Comparison of ENCODE assay signal across 11 cellular contexts in the genomic region with DNA sequence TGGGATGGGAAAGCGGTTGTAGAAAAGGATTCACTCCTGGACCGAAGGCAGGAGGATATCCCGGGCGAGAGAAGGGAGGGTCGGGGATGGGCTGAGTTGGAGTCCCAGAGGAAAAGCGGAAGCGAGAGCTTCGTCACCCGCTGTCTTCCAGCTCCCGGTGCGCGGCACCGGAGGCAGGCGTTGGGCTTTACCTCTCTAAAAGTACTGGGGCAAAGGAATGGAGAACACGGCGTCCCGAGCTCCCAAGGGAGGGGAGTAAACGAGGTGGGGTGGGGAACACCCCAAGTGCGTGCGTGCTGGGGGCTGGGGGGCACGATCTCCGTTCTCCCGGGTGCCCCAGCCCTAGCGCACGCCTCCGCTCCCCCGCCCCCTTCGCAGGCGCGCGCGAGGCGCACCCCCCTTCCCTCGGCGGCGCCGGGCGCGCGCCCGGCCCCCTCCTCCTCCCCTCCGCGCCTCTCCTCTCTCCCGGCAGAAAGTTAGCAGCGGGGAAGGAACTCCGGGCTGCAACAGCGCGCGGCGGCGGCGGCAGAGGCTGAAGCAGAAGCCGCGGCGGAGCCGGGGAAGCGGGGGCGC. TPM values are rescaled to one million over a fixed set of nuclear protein-coding genes. Genes with fewer than 3 reads are reported as not detected.
DNase-seq lines count a peak whose midpoint lies in the region; ATAC-seq, FAIRE-seq and TF ChIP-seq lines count a peak whose summit lies in the region.
"Had no signal": no experiment of that assay in that cellular context is flagged by ENCODE, and none has a peak within 500 bp of the region (broad histone marks: within the 10 kb centered on the region; RNA-seq: fewer than 3 reads in every experiment).

TSS of gene HS3ST4 (plus strand) at position 441 of the 573 bp plus-strand sequence.

- intact Hi-C loops in A673 (cut with micrococcal nuclease; ENCODE audit: unreplicated experiment) (loop anchor here (5.0 to 10.0 kb wide), 4 partner anchors 106 to 1423 kb away; no protein-coding TSS in a partner anchor), mammary epithelial cell (cut with micrococcal nuclease) (no loop called here)

- CTCF ChIA-PET in A673 (lab: Charles Lee), result interaction anchor here (1.0 to 1.3 kb wide), 2 partner anchors 13 to 1418 kb away, joined by 3 to 11 read pairs; no protein-coding TSS in a partner anchor
- CTCF ChIA-PET in GM10248 (lab: Yijun Ruan, JAX), result no interaction called here
- CTCF ChIA-PET in mammary epithelial cell (lab: Charles Lee; ENCODE audit: low non-redundant PET), result no interaction called here

- no peak within 1 kb of the TSS for H3K9ac ChIP-seq in mammary epithelial cell (ENCODE audit: insufficient read depth, low read length)

- ATAC-seq in GM19023 (IDR thresholded peaks at IDR 0.05; ENCODE audit: unreplicated experiment), result no peak
- no peak for ATAC-seq in GM19467 (IDR thresholded peaks at IDR 0.05; ENCODE audit: unreplicated experiment)
- ATAC-seq: K562 had no signal

- H3K4me1 ChIP-seq in A673 (ENCODE audit: insufficient read depth, low read length, poor library complexity, severe bottlenecking) (peaks cover 42% of the 10 kb centered on the region), mammary epithelial cell (ENCODE audit: insufficient read depth, low read length) (no peaks in the 10 kb centered on the region), muscle layer of duodenum (ENCODE audit: control insufficient read depth in 1 of 2, insufficient read depth in 2 of 2, low read length in 2 of 2) (peaks cover 0 to 13% of the 10 kb centered on the region in 2 donors)

- POLR2A ChIA-PET in A673 (lab: Charles Lee; ENCODE audit: low non-redundant PET), result interaction anchor here (1.0 kb wide), 1 partner anchor 104 kb away, joined by 3 read pairs; no protein-coding TSS in a partner anchor
- POLR2A ChIA-PET in GM10248 (lab: Yijun Ruan, JAX), result no interaction called here

- DNase-seq in A673 (ENCODE audit: low spot score), result peak; percentile 85
- DNase-seq in GM10248 (ENCODE audit: extremely low spot score), result peak; percentile 19
- no peak for DNase-seq in mammary epithelial cell
- DNase-seq in HTR-8/SVneo (ENCODE audit: insufficient read length, low spot score), result no peak
- no peak for DNase-seq in NCI-H2107 (lab: John Stamatoyannopoulos, UW)

- H3K4me2 ChIP-seq in mammary epithelial cell (ENCODE audit: insufficient read depth, low read depth, low read length), result peak within 1 kb of the TSS; percentile 42

- no peaks in the 10 kb centered on the region for H4K20me1 ChIP-seq in mammary epithelial cell (ENCODE audit: insufficient read depth, low read length)

- peaks cover 3% of the 10 kb centered on the region for H3K36me3 ChIP-seq in A673 (ENCODE audit: insufficient read depth, low read length, poor library complexity, severe bottlenecking)
- no peaks in the 10 kb centered on the region for H3K36me3 ChIP-seq in mammary epithelial cell (ENCODE audit: insufficient read depth, low read length)
- no peaks in the 10 kb centered on the region for H3K36me3 ChIP-seq in muscle layer of duodenum (ENCODE audit: control insufficient read depth in 1 of 2, insufficient read depth in 2 of 2, low read length in 2 of 2)

- no peaks in the 10 kb centered on the region for H3K27me3 ChIP-seq in A673 (replicated peaks; ENCODE audit: insufficient read depth, low read depth, low read length, poor library complexity)
- peaks cover 30% of the 10 kb centered on the region for H3K27me3 ChIP-seq in mammary epithelial cell (ENCODE audit: insufficient read depth, low read length)
- peaks cover 38% of the 10 kb centered on the region for H3K27me3 ChIP-seq in muscle layer of duodenum (ENCODE audit: low read depth, low read length)

- no peak for FAIRE-seq in HTR-8/SVneo (lab: Jason Lieb, UNC)
- FAIRE-seq: K562 had no signal

- dilution Hi-C loops in mammary epithelial cell (cut with HindIII; ENCODE audit: low sequenced_read_pairs), result no loop called here

- H3K4me3 ChIP-seq in A673 (ENCODE audit: low read depth, low read length, poor library complexity, severe bottlenecking), result peak within 1 kb of the TSS; percentile 75
- peak within 1 kb of the TSS in 1 of 3 experiments; percentile 11 for H3K4me3 ChIP-seq in mammary epithelial cell (replicated peaks in 1 of 3; ENCODE audit: insufficient read depth in 1 of 3, low read depth in 2 of 3, low read length in 3 of 3)
- peak within 1 kb of the TSS; percentile 21 to 67 for H3K4me3 ChIP-seq in muscle layer of duodenum (ENCODE audit: low read depth in 1 of 2, low read length in 2 of 2)
- H3K4me3 ChIP-seq: K562, lung had no signal

- H3K27ac ChIP-seq in A673 (ENCODE audit: low read depth, low read length, poor library complexity, severe bottlenecking) (peak within 1 kb of the TSS; percentile 74), mammary epithelial cell (ENCODE audit: insufficient read depth, low read depth, low read length) (no peak within 1 kb of the TSS), muscle layer of duodenum (ENCODE audit: low read length) (no peak within 1 kb of the TSS)

- TF ChIP-seq CTCF in A673 (conservative IDR thresholded peaks at IDR 0.05; ENCODE audit: low read depth, low read length), result no peak
- TF ChIP-seq CTCF in GM10248 (IDR thresholded peaks at IDR 0.05; ENCODE audit: control extremely low read depth, extremely low read depth, low read depth, missing control alignments), result no peak
- no peak for TF ChIP-seq CTCF in mammary epithelial cell (conservative IDR thresholded peaks at IDR 0.05 in 1 of 2, IDR thresholded peaks at IDR 0.05 in 1 of 2; ENCODE audit: extremely low read depth in 1 of 2, insufficient read depth in 1 of 2, low read depth in 1 of 2, low read length in 2 of 2)

- no peaks in the 10 kb centered on the region for H3K79me2 ChIP-seq in mammary epithelial cell (ENCODE audit: insufficient read depth, low read length)

- in situ Hi-C loops in mammary epithelial cell (cut with MboI; ENCODE audit: low sequenced_read_pairs in 2 of 2), result no loop called here

- H3K9me3 ChIP-seq in A673 (ENCODE audit: low read depth, low read length, poor library complexity, severe bottlenecking) (no peaks in the 10 kb centered on the region), mammary epithelial cell (replicated peaks; ENCODE audit: insufficient read depth, low read length) (no peaks in the 10 kb centered on the region), muscle layer of duodenum (ENCODE audit: control insufficient read depth in 1 of 2, low read length in 2 of 2) (no peaks in the 10 kb centered on the region)

- H2AFZ ChIP-seq in mammary epithelial cell (ENCODE audit: low read depth, low read length), result peak within 1 kb of the TSS; percentile 15

- WGBS in mammary epithelial cell (ENCODE audit: low coverage, missing lambda C conversion rate), result 3% methylated on average over 6 of the region's 58 CpGs

- BruUV-seq in A673 (replicated peaks; lab: Mats Ljungman, UMichigan), result no TSS peak
- no TSS peak for BruUV-seq in mammary epithelial cell (replicated peaks; lab: Mats Ljungman, UMichigan)

RNA-seq across cellular contexts. Expression of gene HS3ST4, which starts in this region (rescaled TPM):
- 33.5 and 34.0 TPM in 2 replicates for total RNA-seq in A673 (2021)
- not detected for total RNA-seq in mammary epithelial cell
- not detected for polyA plus RNA-seq in mammary epithelial cell
- not detected for polyA minus RNA-seq in mammary epithelial cell
- total RNA-seq: Daoy, K562 had no signal
- polyA plus RNA-seq: K562, lung had no signal

Comparison
In these comparisons a context has a peak if more than half of its experiments do, and no peak if none do; other contexts are left out.
1. RNA of gene HS3ST4 (total RNA-seq): 33.5 to 34.0 TPM in A673; not detected in mammary epithelial cell; every median in the first group is over 10 times any median in the second.
2. DNase-seq: peak in A673 (single experiment) and GM10248 (single experiment); none in mammary epithelial cell (single experiment), HTR-8/SVneo (single experiment) and NCI-H2107 (single experiment).